In the genomic region with DNA sequence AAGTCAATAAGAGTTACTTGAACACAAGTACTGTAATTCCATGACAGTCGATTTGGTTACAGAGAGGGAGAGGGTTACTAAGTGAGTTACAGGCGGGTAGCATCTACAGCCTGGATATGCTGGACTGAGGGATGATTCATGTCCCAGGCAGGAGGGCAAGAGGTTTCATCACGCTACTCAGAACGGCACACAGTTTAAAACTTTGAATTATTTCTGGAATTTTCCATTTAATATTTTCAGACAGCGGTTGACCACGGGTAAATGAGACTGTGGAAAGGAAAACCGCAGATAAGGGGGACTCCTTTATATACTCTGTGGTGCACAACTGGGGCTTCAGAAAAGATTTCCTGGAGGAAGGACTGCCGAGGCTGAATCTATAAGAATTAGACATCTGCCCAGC, we compare ENCODE assay signal across 1 cellular context.
TF ChIP-seq lines count a peak whose summit lies in the region.

No MANE protein-coding gene starts in this region.

TF ChIP-seq in HepG2, 621 proteins besides CTCF, POLR2A, EP300 and RAD21:
- TF ChIP-seq ZBTB1 (CRISPR knock-in tag; IDR thresholded peaks at IDR 0.05; ENCODE audit: borderline replicate concordance) (no peak), HOXA7 (CRISPR knock-in tag; IDR thresholded peaks at IDR 0.05) (no peak), IRX3 (CRISPR knock-in tag; IDR thresholded peaks at IDR 0.05; ENCODE audit: borderline replicate concordance, low read depth) (no peak), RCOR2 (CRISPR knock-in tag; IDR thresholded peaks at IDR 0.05) (no peak), KLF16 (CRISPR knock-in tag; IDR thresholded peaks at IDR 0.05) (no peak), FOXJ3 (CRISPR knock-in tag; IDR thresholded peaks at IDR 0.05; ENCODE audit: borderline replicate concordance) (no peak), ZSCAN31 (CRISPR knock-in tag; IDR thresholded peaks at IDR 0.05; ENCODE audit: low read depth) (no peak), HNRNPH1 (optimal IDR thresholded peaks at IDR 0.05; ENCODE audit: low read depth, low read length) (no peak), KDM2A (CRISPR knock-in tag; IDR thresholded peaks at IDR 0.05; ENCODE audit: borderline replicate concordance, low read depth) (no peak), ZBTB42 (CRISPR knock-in tag; IDR thresholded peaks at IDR 0.05) (no peak)
- TF ChIP-seq, protein P1, sequence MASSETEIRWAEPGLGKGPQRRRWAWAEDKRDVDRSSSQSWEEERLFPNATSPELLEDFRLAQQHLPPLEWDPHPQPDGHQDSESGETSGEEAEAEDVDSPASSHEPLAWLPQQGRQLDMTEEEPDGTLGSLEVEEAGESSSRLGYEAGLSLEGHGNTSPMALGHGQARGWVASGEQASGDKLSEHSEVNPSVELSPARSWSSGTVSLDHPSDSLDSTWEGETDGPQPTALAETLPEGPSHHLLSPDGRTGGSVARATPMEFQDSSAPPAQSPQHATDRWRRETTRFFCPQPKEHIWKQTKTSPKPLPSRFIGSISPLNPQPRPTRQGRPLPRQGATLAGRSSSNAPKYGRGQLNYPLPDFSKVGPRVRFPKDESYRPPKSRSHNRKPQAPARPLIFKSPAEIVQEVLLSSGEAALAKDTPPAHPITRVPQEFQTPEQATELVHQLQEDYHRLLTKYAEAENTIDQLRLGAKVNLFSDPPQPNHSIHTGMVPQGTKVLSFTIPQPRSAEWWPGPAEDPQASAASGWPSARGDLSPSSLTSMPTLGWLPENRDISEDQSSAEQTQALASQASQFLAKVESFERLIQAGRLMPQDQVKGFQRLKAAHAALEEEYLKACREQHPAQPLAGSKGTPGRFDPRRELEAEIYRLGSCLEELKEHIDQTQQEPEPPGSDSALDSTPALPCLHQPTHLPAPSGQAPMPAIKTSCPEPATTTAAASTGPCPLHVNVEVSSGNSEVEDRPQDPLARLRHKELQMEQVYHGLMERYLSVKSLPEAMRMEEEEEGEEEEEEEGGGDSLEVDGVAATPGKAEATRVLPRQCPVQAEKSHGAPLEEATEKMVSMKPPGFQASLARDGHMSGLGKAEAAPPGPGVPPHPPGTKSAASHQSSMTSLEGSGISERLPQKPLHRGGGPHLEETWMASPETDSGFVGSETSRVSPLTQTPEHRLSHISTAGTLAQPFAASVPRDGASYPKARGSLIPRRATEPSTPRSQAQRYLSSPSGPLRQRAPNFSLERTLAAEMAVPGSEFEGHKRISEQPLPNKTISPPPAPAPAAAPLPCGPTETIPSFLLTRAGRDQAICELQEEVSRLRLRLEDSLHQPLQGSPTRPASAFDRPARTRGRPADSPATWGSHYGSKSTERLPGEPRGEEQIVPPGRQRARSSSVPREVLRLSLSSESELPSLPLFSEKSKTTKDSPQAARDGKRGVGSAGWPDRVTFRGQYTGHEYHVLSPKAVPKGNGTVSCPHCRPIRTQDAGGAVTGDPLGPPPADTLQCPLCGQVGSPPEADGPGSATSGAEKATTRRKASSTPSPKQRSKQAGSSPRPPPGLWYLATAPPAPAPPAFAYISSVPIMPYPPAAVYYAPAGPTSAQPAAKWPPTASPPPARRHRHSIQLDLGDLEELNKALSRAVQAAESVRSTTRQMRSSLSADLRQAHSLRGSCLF (CRISPR knock-in tag; IDR thresholded peaks at IDR 0.05; ENCODE audit: borderline replicate concordance): no peak
- TF ChIP-seq, protein P2, sequence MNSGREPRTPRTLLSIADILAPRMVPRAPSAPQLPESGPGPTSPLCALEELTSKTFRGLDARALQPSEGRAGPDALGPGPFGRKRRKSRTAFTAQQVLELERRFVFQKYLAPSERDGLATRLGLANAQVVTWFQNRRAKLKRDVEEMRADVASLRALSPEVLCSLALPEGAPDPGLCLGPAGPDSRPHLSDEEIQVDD (CRISPR knock-in tag; IDR thresholded peaks at IDR 0.05; ENCODE audit: borderline replicate concordance): no peak
- TF ChIP-seq, protein P3, sequence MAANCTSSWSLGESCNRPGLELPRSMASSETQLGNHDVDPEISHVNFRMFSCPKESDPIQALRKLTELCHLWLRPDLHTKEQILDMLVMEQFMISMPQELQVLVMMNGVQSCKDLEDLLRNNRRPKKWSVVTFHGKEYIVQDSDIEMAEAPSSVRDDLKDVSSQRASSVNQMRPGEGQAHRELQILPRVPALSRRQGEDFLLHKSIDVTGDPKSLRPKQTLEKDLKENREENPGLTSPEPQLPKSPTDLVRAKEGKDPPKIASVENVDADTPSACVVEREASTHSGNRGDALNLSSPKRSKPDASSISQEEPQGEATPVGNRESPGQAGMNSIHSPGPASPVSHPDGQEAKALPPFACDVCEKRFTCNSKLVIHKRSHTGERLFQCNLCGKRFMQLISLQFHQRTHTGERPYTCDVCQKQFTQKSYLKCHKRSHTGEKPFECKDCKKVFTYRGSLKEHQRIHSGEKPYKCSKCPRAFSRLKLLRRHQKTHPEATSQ (CRISPR knock-in tag; IDR thresholded peaks at IDR 0.05; ENCODE audit: borderline replicate concordance): no peak
- TF ChIP-seq, protein P4, sequence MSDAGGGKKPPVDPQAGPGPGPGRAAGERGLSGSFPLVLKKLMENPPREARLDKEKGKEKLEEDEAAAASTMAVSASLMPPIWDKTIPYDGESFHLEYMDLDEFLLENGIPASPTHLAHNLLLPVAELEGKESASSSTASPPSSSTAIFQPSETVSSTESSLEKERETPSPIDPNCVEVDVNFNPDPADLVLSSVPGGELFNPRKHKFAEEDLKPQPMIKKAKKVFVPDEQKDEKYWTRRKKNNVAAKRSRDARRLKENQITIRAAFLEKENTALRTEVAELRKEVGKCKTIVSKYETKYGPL (CRISPR knock-in tag; IDR thresholded peaks at IDR 0.05): no peak
- TF ChIP-seq, protein P5, sequence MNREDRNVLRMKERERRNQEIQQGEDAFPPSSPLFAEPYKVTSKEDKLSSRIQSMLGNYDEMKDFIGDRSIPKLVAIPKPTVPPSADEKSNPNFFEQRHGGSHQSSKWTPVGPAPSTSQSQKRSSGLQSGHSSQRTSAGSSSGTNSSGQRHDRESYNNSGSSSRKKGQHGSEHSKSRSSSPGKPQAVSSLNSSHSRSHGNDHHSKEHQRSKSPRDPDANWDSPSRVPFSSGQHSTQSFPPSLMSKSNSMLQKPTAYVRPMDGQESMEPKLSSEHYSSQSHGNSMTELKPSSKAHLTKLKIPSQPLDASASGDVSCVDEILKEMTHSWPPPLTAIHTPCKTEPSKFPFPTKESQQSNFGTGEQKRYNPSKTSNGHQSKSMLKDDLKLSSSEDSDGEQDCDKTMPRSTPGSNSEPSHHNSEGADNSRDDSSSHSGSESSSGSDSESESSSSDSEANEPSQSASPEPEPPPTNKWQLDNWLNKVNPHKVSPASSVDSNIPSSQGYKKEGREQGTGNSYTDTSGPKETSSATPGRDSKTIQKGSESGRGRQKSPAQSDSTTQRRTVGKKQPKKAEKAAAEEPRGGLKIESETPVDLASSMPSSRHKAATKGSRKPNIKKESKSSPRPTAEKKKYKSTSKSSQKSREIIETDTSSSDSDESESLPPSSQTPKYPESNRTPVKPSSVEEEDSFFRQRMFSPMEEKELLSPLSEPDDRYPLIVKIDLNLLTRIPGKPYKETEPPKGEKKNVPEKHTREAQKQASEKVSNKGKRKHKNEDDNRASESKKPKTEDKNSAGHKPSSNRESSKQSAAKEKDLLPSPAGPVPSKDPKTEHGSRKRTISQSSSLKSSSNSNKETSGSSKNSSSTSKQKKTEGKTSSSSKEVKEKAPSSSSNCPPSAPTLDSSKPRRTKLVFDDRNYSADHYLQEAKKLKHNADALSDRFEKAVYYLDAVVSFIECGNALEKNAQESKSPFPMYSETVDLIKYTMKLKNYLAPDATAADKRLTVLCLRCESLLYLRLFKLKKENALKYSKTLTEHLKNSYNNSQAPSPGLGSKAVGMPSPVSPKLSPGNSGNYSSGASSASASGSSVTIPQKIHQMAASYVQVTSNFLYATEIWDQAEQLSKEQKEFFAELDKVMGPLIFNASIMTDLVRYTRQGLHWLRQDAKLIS (CRISPR knock-in tag; IDR thresholded peaks at IDR 0.05): no peak
- TF ChIP-seq, protein P6, sequence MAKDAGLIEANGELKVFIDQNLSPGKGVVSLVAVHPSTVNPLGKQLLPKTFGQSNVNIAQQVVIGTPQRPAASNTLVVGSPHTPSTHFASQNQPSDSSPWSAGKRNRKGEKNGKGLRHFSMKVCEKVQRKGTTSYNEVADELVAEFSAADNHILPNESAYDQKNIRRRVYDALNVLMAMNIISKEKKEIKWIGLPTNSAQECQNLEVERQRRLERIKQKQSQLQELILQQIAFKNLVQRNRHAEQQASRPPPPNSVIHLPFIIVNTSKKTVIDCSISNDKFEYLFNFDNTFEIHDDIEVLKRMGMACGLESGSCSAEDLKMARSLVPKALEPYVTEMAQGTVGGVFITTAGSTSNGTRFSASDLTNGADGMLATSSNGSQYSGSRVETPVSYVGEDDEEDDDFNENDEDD (CRISPR knock-in tag; IDR thresholded peaks at IDR 0.05; ENCODE audit: borderline replicate concordance): no peak
- TF ChIP-seq, protein P7, sequence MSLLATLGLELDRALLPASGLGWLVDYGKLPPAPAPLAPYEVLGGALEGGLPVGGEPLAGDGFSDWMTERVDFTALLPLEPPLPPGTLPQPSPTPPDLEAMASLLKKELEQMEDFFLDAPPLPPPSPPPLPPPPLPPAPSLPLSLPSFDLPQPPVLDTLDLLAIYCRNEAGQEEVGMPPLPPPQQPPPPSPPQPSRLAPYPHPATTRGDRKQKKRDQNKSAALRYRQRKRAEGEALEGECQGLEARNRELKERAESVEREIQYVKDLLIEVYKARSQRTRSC (CRISPR knock-in tag; IDR thresholded peaks at IDR 0.05; ENCODE audit: low read depth): no peak
- TF ChIP-seq, protein P8, sequence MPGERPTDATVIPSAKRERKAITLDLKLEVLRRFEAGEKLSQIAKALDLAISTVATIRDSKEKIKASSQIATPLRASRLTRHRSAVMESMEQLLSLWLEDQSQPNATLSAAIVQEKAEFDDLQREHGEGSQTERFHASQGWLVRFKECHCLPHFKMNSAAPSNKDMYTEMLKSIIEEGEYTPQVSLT (CRISPR knock-in tag; IDR thresholded peaks at IDR 0.05; ENCODE audit: borderline replicate concordance, low read depth): no peak
